18 cellular contexts compared by ENCODE assay signal in the genomic region with DNA sequence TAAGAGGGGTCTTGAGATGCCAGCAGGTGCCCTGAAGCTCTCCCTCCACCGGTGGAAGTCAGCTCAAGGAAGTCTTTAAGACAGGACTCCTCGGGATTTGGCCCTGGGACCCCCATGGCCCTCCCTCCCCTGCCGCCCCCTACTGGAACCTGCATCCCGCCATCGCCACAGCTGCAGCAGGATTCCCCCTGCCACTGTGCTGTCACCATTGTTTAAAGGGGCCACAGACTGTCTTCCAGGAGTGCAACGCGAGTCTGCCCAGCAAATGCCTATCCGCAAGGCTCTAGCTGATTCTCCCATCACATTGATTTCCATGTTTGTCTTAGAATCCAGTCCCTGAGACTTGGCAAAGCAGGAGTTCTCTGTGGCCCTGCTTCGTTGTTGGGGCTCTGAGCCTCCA.
"Had no signal": no experiment of that assay in that cellular context is flagged by ENCODE, and none has a peak within 500 bp of the region (broad histone marks: within the 10 kb centered on the region; RNA-seq: fewer than 3 reads in every experiment).

No MANE protein-coding gene starts in this region.

- H3K27me3 ChIP-seq: MG63 had no signal

- H3K9ac ChIP-seq: SK-N-SH had no signal

- H3K9me3 ChIP-seq: MG63, SK-N-SH had no signal

- H3K36me3 ChIP-seq: MG63 had no signal

- DNase-seq: KBM-7, MG63, NCI-H1092, NCI-H1105 treated with DMSO at 0.1 percent for 48 hours, NCI-H1417 treated with DMSO at 0.1 percent for 48 hours, NCI-H187, NCI-H2029, NCI-H2081 treated with DMSO at 0.1 percent for 48 hours, NCI-H2171, NCI-H226, NCI-H446, NCI-H510A, NCI-H524 treated with DMSO at 0.1 percent for 48 hours, NCI-H69, NCI-H774, RPMI8226, SHP77, SK-N-SH had no signal

- H3K4me3 ChIP-seq: MG63 had no signal

- H3K9me2 ChIP-seq: SK-N-SH had no signal

- H3K4me2 ChIP-seq: SK-N-SH had no signal
